In the genomic region with DNA sequence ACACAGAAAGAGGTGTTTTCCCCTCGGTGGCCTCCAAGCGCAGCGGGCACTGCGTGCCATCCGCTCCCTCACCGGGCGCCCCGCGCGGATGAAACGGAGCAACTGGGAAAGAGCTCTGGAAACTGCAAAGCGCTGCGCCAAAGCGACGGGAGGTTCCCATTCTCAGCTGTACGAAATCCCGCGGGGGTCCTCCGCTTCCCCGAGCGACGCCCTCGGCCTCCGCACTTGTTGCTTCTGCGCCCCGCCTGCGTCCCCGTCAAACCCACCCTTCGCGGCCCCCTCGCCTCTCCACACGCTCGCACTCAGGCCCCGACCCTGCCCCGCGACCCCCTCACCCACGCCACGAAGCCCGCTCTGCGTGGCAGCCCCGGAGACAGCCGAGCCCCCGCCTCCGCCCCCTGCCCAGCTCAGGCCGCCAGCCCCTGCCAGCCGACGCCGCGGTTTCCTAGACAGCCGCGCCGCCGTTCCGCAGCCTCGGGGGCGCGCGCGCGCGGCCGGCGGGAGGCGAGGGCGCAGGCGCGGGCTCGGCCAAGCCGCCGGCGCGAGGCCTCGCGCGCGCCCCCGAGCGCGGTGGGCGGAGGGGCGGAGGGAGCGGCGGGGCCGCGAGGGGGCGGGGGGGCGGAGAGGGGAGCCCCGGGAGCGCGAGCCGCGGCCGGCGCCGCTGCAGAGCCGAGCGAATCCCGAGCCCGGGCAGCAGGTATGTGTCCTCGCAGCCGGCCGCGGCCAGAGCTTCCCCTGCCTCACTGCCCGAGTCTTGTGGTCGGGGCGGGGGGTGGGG, we compare ENCODE assay signal across 1 cellular context.
TF ChIP-seq lines count a peak whose summit lies in the region.

A gene with protein sequence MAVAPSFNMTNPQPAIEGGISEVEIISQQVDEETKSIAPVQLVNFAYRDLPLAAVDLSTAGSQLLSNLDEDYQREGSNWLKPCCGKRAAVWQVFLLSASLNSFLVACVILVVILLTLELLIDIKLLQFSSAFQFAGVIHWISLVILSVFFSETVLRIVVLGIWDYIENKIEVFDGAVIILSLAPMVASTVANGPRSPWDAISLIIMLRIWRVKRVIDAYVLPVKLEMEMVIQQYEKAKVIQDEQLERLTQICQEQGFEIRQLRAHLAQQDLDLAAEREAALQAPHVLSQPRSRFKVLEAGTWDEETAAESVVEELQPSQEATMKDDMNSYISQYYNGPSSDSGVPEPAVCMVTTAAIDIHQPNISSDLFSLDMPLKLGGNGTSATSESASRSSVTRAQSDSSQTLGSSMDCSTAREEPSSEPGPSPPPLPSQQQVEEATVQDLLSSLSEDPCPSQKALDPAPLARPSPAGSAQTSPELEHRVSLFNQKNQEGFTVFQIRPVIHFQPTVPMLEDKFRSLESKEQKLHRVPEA (plus strand): TSS at position 666 of the 778 bp plus-strand sequence. CDS start 74,279 bp downstream, outside the sequence.

TF ChIP-seq in IMR-90, 13 proteins besides CTCF, POLR2A, EP300 and RAD21 (continued from another document):
- TF ChIP-seq, protein P1, sequence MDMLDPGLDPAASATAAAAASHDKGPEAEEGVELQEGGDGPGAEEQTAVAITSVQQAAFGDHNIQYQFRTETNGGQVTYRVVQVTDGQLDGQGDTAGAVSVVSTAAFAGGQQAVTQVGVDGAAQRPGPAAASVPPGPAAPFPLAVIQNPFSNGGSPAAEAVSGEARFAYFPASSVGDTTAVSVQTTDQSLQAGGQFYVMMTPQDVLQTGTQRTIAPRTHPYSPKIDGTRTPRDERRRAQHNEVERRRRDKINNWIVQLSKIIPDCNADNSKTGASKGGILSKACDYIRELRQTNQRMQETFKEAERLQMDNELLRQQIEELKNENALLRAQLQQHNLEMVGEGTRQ (IDR thresholded peaks at IDR 0.05; ENCODE audit: low read depth, low read length): no peak
- TF ChIP-seq, protein P2, sequence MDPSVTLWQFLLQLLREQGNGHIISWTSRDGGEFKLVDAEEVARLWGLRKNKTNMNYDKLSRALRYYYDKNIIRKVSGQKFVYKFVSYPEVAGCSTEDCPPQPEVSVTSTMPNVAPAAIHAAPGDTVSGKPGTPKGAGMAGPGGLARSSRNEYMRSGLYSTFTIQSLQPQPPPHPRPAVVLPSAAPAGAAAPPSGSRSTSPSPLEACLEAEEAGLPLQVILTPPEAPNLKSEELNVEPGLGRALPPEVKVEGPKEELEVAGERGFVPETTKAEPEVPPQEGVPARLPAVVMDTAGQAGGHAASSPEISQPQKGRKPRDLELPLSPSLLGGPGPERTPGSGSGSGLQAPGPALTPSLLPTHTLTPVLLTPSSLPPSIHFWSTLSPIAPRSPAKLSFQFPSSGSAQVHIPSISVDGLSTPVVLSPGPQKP (IDR thresholded peaks at IDR 0.05; ENCODE audit: borderline replicate concordance, low read depth, low read length): no peak
- TF ChIP-seq SMC3 (IDR thresholded peaks at IDR 0.05; ENCODE audit: low read depth, low read length) (no peak), CEBPB (IDR thresholded peaks at IDR 0.05; ENCODE audit: low read depth, low read length) (no peak)
